In the genomic region with DNA sequence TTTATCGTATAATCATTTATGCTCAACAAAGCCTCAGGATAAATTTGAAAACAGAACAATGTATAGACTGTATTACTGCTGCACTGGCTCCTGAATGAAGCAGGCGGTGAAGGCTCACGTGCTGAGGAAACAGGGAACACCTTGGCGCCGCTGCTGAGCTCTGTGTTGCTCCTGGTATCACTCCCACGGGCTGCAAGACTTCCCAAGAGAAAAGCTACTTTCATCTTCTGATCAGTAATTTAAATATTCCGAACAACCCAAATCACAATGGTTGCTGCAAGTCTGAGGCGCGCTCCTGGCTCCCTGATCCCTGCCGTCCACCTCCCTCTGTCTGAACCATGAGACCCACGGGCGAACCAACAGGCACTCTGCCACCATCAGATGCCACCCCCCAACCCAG, we compare ENCODE assay signal across 1 cellular context.
TF ChIP-seq lines count a peak whose summit lies in the region.

No MANE protein-coding gene starts in this region.

TF ChIP-seq in HEK293, 187 proteins besides CTCF, POLR2A, EP300 and RAD21 (continued from another document):
- no peak for TF ChIP-seq ELK4 (IDR thresholded peaks at IDR 0.05; ENCODE audit: borderline replicate concordance, low read depth, low read length)
- no peak for TF ChIP-seq SCRT1 (tag by site-specific recombination; IDR thresholded peaks at IDR 0.05; ENCODE audit: borderline replicate concordance)
- TF ChIP-seq ZSCAN23 (tag by site-specific recombination; IDR thresholded peaks at IDR 0.05), result no peak
- TF ChIP-seq ZNF624 (tag by site-specific recombination; IDR thresholded peaks at IDR 0.05), result no peak
- no peak for TF ChIP-seq ZFP41 (tag by site-specific recombination; IDR thresholded peaks at IDR 0.05; ENCODE audit: borderline replicate concordance)
